In the genomic region with DNA sequence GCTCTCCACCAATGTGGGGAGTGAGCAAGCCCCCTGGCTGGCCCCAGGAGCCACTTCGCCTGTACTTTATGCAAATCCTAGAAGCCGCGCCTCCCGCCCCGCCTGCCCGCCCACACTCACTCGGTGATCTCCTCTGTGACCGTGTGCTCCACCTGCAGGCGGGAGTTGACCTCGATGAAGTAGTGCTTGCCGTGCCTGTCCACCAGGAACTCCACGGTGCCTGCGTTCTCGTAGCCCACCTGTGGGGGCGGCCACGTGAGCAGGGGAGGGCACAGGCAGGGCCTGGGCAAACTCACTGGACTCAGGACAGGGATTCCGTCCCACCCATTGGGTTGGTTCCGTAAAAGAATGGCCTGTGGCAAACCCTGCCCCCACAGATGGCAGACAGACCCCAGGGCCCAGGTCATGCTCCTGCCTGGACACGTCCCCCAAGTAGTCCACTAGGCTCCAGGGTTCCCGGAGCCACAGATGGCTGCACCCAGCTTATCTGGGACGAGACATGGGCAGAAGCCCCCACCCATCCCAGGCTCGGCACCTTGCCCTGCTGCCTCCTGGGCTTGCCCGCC, we compare ENCODE assay signal across 8 cellular contexts. TPM values are rescaled to one million over a fixed set of nuclear protein-coding genes. Genes with fewer than 3 reads are reported as not detected.
DNase-seq lines count a peak whose midpoint lies in the region; ATAC-seq and TF ChIP-seq lines count a peak whose summit lies in the region.

No MANE protein-coding gene starts in this region.

- TF ChIP-seq CTCF in A673 (conservative IDR thresholded peaks at IDR 0.05; ENCODE audit: low read depth, low read length) = peak; percentile 44
- TF ChIP-seq CTCF in IMR-90 (conservative IDR thresholded peaks at IDR 0.05; ENCODE audit: low read depth, low read length) = no peak
- TF ChIP-seq CTCF in esophagus muscularis mucosa (IDR thresholded peaks at IDR 0.05) = peak in 1 of 3 experiments; percentile 7

- no peak overlapping the region for H3K18ac ChIP-seq in IMR-90 (ENCODE audit: low read depth, low read length)

- no peaks in the 10 kb centered on the region for H3K9me1 ChIP-seq in IMR-90 (ENCODE audit: insufficient read depth, low read length)

- H3K27me3 Mint-ChIP-seq in effector memory CD8-positive, alpha-beta T cell = no peaks in the 10 kb centered on the region

- H3K36me3 Mint-ChIP-seq in effector memory CD8-positive, alpha-beta T cell (ENCODE audit: insufficient read depth) = no peaks in the 10 kb centered on the region

- no peak overlapping the region for H3K14ac ChIP-seq in IMR-90 (replicated peaks; ENCODE audit: low read depth, low read length)

- no peak overlapping the region for H2BK15ac ChIP-seq in IMR-90 (ENCODE audit: low read depth, low read length)

- TF ChIP-seq RAD21 in IMR-90 (IDR thresholded peaks at IDR 0.05; ENCODE audit: low read length) = no peak

- H3K4me3 Mint-ChIP-seq in effector memory CD8-positive, alpha-beta T cell = no peak overlapping the region

- H3K79me1 ChIP-seq in IMR-90 (ENCODE audit: low read depth in 1 of 2, low read length in 2 of 2) = no peaks in the 10 kb centered on the region

- no peak overlapping the region for H3K4me2 ChIP-seq in IMR-90 (ENCODE audit: low read depth, low read length)

- H3K9me3 ChIP-seq in A673 (ENCODE audit: low read depth, low read length, poor library complexity, severe bottlenecking) (no peaks in the 10 kb centered on the region), IMR-90 (ENCODE audit: control insufficient read depth, insufficient read depth, low read length) (no peaks in the 10 kb centered on the region), esophagus muscularis mucosa (no peaks in the 10 kb centered on the region)

- intact Hi-C loops in A673 (cut with micrococcal nuclease; ENCODE audit: unreplicated experiment) (no loop called here), IMR-90 (cut with micrococcal nuclease) (no loop called here), esophagus muscularis mucosa (cut with DNase I) (no loop called here)

- H3K4ac ChIP-seq in IMR-90 (ENCODE audit: low read depth, low read length) = no peak overlapping the region

- no peak overlapping the region for H2AK5ac ChIP-seq in IMR-90 (ENCODE audit: low read depth, low read length)

- DNase-seq in A673 (ENCODE audit: low spot score) = peak; percentile 63
- no peak for DNase-seq in IMR-90
- DNase-seq in activated CD4-positive, alpha-beta T cell treated with anti-CD3 and anti-CD28 coated beads for 24 hours (ENCODE audit: low read depth in 2 of 2) = peak; percentile 68 to 78
- DNase-seq in effector memory CD8-positive, alpha-beta T cell = peak; percentile 64 to 69 (median 66)
- DNase-seq in stimulated activated CD4-positive, alpha-beta T cell treated with anti-CD3 and anti-CD28 coated beads, Interleukin-12 subunit alpha, Interleukin-12 subunit beta, amount 100 ng/mL, for 48 hours (ENCODE audit: low read depth in 2 of 3, low spot score in 1 of 3) = peak; percentile 76 to 80 (median 79)
- no peak for DNase-seq in esophagus muscularis mucosa (ENCODE audit: extremely low spot score)
- no peak for DNase-seq in foreskin melanocyte

- peaks cover 3 to 5% of the 10 kb centered on the region in 2 donors for H3K4me1 Mint-ChIP-seq in effector memory CD8-positive, alpha-beta T cell (ENCODE audit: low read depth in 2 of 2)

- H3K27ac Mint-ChIP-seq in effector memory CD8-positive, alpha-beta T cell = no peak overlapping the region

- no peak overlapping the region for H3K23ac ChIP-seq in IMR-90 (ENCODE audit: low read depth, low read length)

- no peak overlapping the region for H2AFZ ChIP-seq in IMR-90 (replicated peaks; ENCODE audit: low read length, poor library complexity)

- no peak overlapping the region for H4K5ac ChIP-seq in IMR-90 (ENCODE audit: low read depth, low read length)

- ATAC-seq in GM19452 (IDR thresholded peaks at IDR 0.05; ENCODE audit: unreplicated experiment) = peak; percentile 73
- ATAC-seq in IMR-90 (ENCODE audit: low read depth) = no peak
- peak; percentile 99 for ATAC-seq in effector memory CD8-positive, alpha-beta T cell (replicated peaks)

- no peak overlapping the region for H2BK120ac ChIP-seq in IMR-90 (ENCODE audit: low read depth, low read length)

- no peaks in the 10 kb centered on the region for H4K20me1 ChIP-seq in IMR-90 (ENCODE audit: insufficient read depth, low read length)

- BruUV-seq in A673 (replicated peaks; lab: Mats Ljungman, UMichigan) = no TSS peak
- no TSS peak for BruUV-seq in IMR-90 (replicated peaks; lab: Mats Ljungman, UMichigan)

- H3K4me3 ChIP-seq in A673 (ENCODE audit: low read depth, low read length, poor library complexity, severe bottlenecking) (no peak overlapping the region), IMR-90 (ENCODE audit: insufficient read depth, low read depth, low read length) (no peak overlapping the region), esophagus muscularis mucosa (no peak overlapping the region)

- H3K56ac ChIP-seq in IMR-90 (ENCODE audit: extremely low read depth, insufficient read depth, low read length) = no peak overlapping the region

- WGBS in IMR-90 (ENCODE audit: extremely low coverage in 2 of 2, insufficient read length in 1 of 2), 2 experiments = 70% methylated on average over 20 of the region's 23 CpGs; no CpG with 5 or more reads in 1 of the 2 experiments
- 57% methylated on average over 18 of the region's 23 CpGs for WGBS in esophagus muscularis mucosa

- H3K36me3 ChIP-seq in A673 (ENCODE audit: insufficient read depth, low read length, poor library complexity, severe bottlenecking) = no peaks in the 10 kb centered on the region
- peaks cover 49% of the 10 kb centered on the region; the same call in 1 of the 2 replicates for H3K36me3 ChIP-seq in IMR-90 (ENCODE audit: control insufficient read depth, insufficient read depth, low read length)
- H3K36me3 ChIP-seq in esophagus muscularis mucosa = peaks cover 0 to 33% (median 16%) of the 10 kb centered on the region in 4 donors

- no peak overlapping the region for H2BK20ac ChIP-seq in IMR-90 (ENCODE audit: low read depth, low read length)

- in situ Hi-C loops in IMR-90 (cut with MboI; ENCODE audit: low sequenced_read_pairs) = no loop called here

- TF ChIP-seq POLR2A in IMR-90 (IDR thresholded peaks at IDR 0.05; ENCODE audit: low read depth, low read length) = no peak
- no peak for TF ChIP-seq POLR2A in esophagus muscularis mucosa (IDR thresholded peaks at IDR 0.05; ENCODE audit: low read depth)

- H3K27me3 ChIP-seq in A673 (replicated peaks; ENCODE audit: insufficient read depth, low read depth, low read length, poor library complexity) = no peaks in the 10 kb centered on the region
- H3K27me3 ChIP-seq in IMR-90 (ENCODE audit: control insufficient read depth, insufficient read depth, low read length) = no peaks in the 10 kb centered on the region
- no peaks in the 10 kb centered on the region for H3K27me3 ChIP-seq in esophagus muscularis mucosa

- CTCF ChIA-PET in A673 (lab: Charles Lee) (no interaction called here), IMR-90 (lab: Yijun Ruan, JAX) (no interaction called here)

- H4K91ac ChIP-seq in IMR-90 (ENCODE audit: insufficient read depth, low read depth, low read length) = no peak overlapping the region

- H3K9me3 Mint-ChIP-seq in effector memory CD8-positive, alpha-beta T cell = no peaks in the 10 kb centered on the region

- H4K8ac ChIP-seq in IMR-90 (ENCODE audit: low read depth in 2 of 2, low read length in 2 of 2) = no peak overlapping the region

- no peak overlapping the region for H3K9ac ChIP-seq in IMR-90 (ENCODE audit: low read depth, low read length)

- H3K27ac ChIP-seq in A673 (ENCODE audit: low read depth, low read length, poor library complexity, severe bottlenecking) (no peak overlapping the region), IMR-90 (ENCODE audit: insufficient read depth, low read length) (no peak overlapping the region), esophagus muscularis mucosa (replicated peaks in 1 of 4) (no peak overlapping the region)

- no peak for TF ChIP-seq EP300 in esophagus muscularis mucosa (IDR thresholded peaks at IDR 0.05)

- H2BK5ac ChIP-seq in IMR-90 (ENCODE audit: low read depth, low read length, poor library complexity, severe bottlenecking) = no peak overlapping the region

- dilution Hi-C loops in IMR-90 (cut with HindIII; ENCODE audit: low sequenced_read_pairs, unreplicated experiment) = no loop called here

- POLR2A ChIA-PET in A673 (lab: Charles Lee; ENCODE audit: low non-redundant PET) = no interaction called here
- POLR2A ChIA-PET in IMR-90 (lab: Charles Lee; ENCODE audit: unreplicated experiment) = no interaction called here

- H2AK9ac ChIP-seq in IMR-90 (replicated peaks; ENCODE audit: low read depth, low read length, poor library complexity) = peak overlapping the region; percentile 66

- H3K4me1 ChIP-seq in A673 (ENCODE audit: insufficient read depth, low read length, poor library complexity, severe bottlenecking) (no peaks in the 10 kb centered on the region), IMR-90 (ENCODE audit: control insufficient read depth, insufficient read depth, low read length) (peaks cover 2% of the 10 kb centered on the region; the same call in 1 of the 2 replicates), esophagus muscularis mucosa (no peaks in the 10 kb centered on the region)

TF ChIP-seq in IMR-90, 13 proteins besides CTCF, POLR2A, EP300 and RAD21 (continues in another document):
- TF ChIP-seq NFE2L2 (IDR thresholded peaks at IDR 0.05; ENCODE audit: low read depth, low read length) (no peak), RFX5 (IDR thresholded peaks at IDR 0.05; ENCODE audit: low read depth, low read length) (no peak), BHLHE40 (IDR thresholded peaks at IDR 0.05; ENCODE audit: low read depth, low read length) (no peak)
- TF ChIP-seq, protein P1, sequence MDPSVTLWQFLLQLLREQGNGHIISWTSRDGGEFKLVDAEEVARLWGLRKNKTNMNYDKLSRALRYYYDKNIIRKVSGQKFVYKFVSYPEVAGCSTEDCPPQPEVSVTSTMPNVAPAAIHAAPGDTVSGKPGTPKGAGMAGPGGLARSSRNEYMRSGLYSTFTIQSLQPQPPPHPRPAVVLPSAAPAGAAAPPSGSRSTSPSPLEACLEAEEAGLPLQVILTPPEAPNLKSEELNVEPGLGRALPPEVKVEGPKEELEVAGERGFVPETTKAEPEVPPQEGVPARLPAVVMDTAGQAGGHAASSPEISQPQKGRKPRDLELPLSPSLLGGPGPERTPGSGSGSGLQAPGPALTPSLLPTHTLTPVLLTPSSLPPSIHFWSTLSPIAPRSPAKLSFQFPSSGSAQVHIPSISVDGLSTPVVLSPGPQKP (IDR thresholded peaks at IDR 0.05; ENCODE audit: borderline replicate concordance, low read depth, low read length) = no peak

RNA-seq across cellular contexts. Expression of gene LRFN4, which starts 11.9 kb away (rescaled TPM):
- total RNA-seq in A673 (2021) (52.9 and 57.2 TPM in 2 replicates), IMR-90 (2012; rRNA removed) (6.1 and 7.8 TPM in 2 replicates), esophagus muscularis mucosa (10 to 100 TPM in 2 of 4 donors, 1 to 10 TPM in 2; 8.7 to 21.9 (median 13.1) TPM)
- 18.9 and 24.9 TPM in 2 replicates for polyA plus RNA-seq in IMR-90 (2012; rRNA removed)
- 13.7 and 28.5 TPM in 2 replicates for polyA plus RNA-seq in IMR-90 (2012; cell fraction: cytosol; rRNA removed)
- polyA plus RNA-seq in IMR-90 (2012; cell fraction: nucleus; rRNA removed; ENCODE audit: low replicate concordance) = 33.5 and 98.4 TPM in 2 replicates

RNA-seq across cellular contexts. Expression of gene RCE1, which starts 25.6 kb away (rescaled TPM):
- total RNA-seq in A673 (2021) (33.1 and 35.0 TPM in 2 replicates), IMR-90 (2012; rRNA removed) (5.6 and 6.6 TPM in 2 replicates), esophagus muscularis mucosa (10 to 100 TPM in 3 of 4 donors, 1 to 10 TPM in 1; 8.7 to 18.2 (median 13.0) TPM)
- 19.4 and 21.1 TPM in 2 replicates for polyA plus RNA-seq in IMR-90 (2012; rRNA removed)
- polyA plus RNA-seq in IMR-90 (2012; cell fraction: cytosol; rRNA removed) = 14.3 and 24.4 TPM in 2 replicates
- 41.3 and 99.0 TPM in 2 replicates for polyA plus RNA-seq in IMR-90 (2012; cell fraction: nucleus; rRNA removed; ENCODE audit: low replicate concordance)

Comparison
In these comparisons a context has a peak if more than half of its experiments do, and no peak if none do; other contexts are left out.
1. DNase-seq: peak in A673 (single experiment), activated CD4-positive, alpha-beta T cell treated with anti-CD3 and anti-CD28 coated beads for 24 hours (2 of 2), effector memory CD8-positive, alpha-beta T cell (3 of 3) and stimulated activated CD4-positive, alpha-beta T cell treated with anti-CD3 and anti-CD28 coated beads, Interleukin-12 subunit alpha, Interleukin-12 subunit beta, amount 100 ng/mL, for 48 hours (3 of 3); none in IMR-90 (single experiment), esophagus muscularis mucosa (single experiment) and foreskin melanocyte (single experiment).